25 cellular contexts compared by ENCODE assay signal in genomic region chr1:209364716-209365115, GRCh38.
DNase-seq lines count a peak whose midpoint lies in the region; ATAC-seq, FAIRE-seq and TF ChIP-seq lines count a peak whose summit lies in the region.
"Had no signal": no experiment of that assay in that cellular context is flagged by ENCODE, and none has a peak within 500 bp of the region (broad histone marks: within the 10 kb centered on the region; RNA-seq: fewer than 3 reads in every experiment).

No MANE protein-coding gene starts in this region.

- H4K91ac ChIP-seq in trophoblast cell (ENCODE audit: low read depth, low read length): peak overlapping the region; percentile 87

- WGBS in trophoblast cell (ENCODE audit: extremely low coverage, insufficient coverage, insufficient read length): no CpG with 5 or more reads among the region's 3 CpGs

- no peak for FAIRE-seq in bronchial epithelial cell (lab: Jason Lieb, UNC)
- FAIRE-seq: A549 had no signal

- H3K4ac ChIP-seq in trophoblast cell (ENCODE audit: low read depth, low read length): peak overlapping the region; percentile 69

- no peak overlapping the region for H3K4me3 ChIP-seq in Caco-2 (ENCODE audit: low read depth, low read length)
- H3K4me3 ChIP-seq in bronchial epithelial cell (ENCODE audit: low read depth, low read length): no peak overlapping the region
- H3K4me3 ChIP-seq in trophoblast cell (ENCODE audit: low read depth, low read length): no peak overlapping the region
- H3K4me3 ChIP-seq in WERI-Rb-1 (ENCODE audit: low read depth, low read length): no peak overlapping the region
- H3K4me3 ChIP-seq: A549; BLaER1 treated with 17β-estradiol and CSF1 and Interleukin-3, amounts not matched to agents 10 nM and 100 nM; dorsolateral prefrontal cortex; heart right ventricle; spleen had no signal

- H3K79me1 ChIP-seq in trophoblast cell (ENCODE audit: low read length): peaks cover 50% of the 10 kb centered on the region

- H2BK120ac ChIP-seq in trophoblast cell (ENCODE audit: insufficient read depth, low read length, poor library complexity): peak overlapping the region; percentile 99

- H3K27me3 ChIP-seq in Caco-2 (replicated peaks; ENCODE audit: control insufficient read depth, insufficient read depth, low read length): no peaks in the 10 kb centered on the region
- H3K27me3 ChIP-seq in bronchial epithelial cell (ENCODE audit: control insufficient read depth, insufficient read depth, low read length): no peaks in the 10 kb centered on the region
- no peaks in the 10 kb centered on the region for H3K27me3 ChIP-seq in trophoblast cell (ENCODE audit: insufficient read depth, low read length)
- H3K27me3 ChIP-seq in WERI-Rb-1 (ENCODE audit: insufficient read depth, low read depth, severe bottlenecking): peaks cover 38% of the 10 kb centered on the region
- H3K27me3 ChIP-seq: BLaER1 treated with 17β-estradiol and CSF1 and Interleukin-3, amounts not matched to agents 10 nM and 100 nM; dorsolateral prefrontal cortex had no signal

- H3K4me3 Mint-ChIP-seq in Caco-2 (ENCODE audit: unreplicated experiment): no peak overlapping the region
- H3K4me3 Mint-ChIP-seq: activated CD8-positive, alpha-beta memory T cell treated with anti-CD3 and anti-CD28 coated beads, Interleukin-2, amount 10 ng/mL, durations not matched to agents 7 days and 5 days; memory B cell; natural killer cell had no signal

- H3K27ac ChIP-seq in trophoblast cell (ENCODE audit: low read depth, low read length) (peak overlapping the region; percentile 96), WERI-Rb-1 (no peak overlapping the region)
- H3K27ac ChIP-seq: A549; BLaER1 treated with 17β-estradiol and CSF1 and Interleukin-3, amounts not matched to agents 10 nM and 100 nM; heart right ventricle; spleen had no signal

- DNase-seq in Caco-2 (no peak), LoVo (ENCODE audit: low spot score) (peak; percentile 9), bronchial epithelial cell (ENCODE audit: low read depth) (peak; percentile 98), trophoblast cell (peak in 1 of 2 donors; percentile 14), NCI-H345 (lab: John Stamatoyannopoulos, UW) (no peak), WERI-Rb-1 (no peak), NCI-H1694 treated with DMSO at 0.1 percent for 48 hours (lab: John Stamatoyannopoulos, UW) (no peak)
- DNase-seq: activated CD4-positive, CD25-positive, alpha-beta regulatory T cell treated with anti-CD3 and anti-CD28 coated beads, Interleukin-2, amount 50 U/mL, for 72 hours; activated CD8-positive, alpha-beta memory T cell treated with anti-CD3 and anti-CD28 coated beads, Interleukin-2, amount 10 ng/mL, durations not matched to agents 7 days and 5 days; dorsolateral prefrontal cortex; heart right ventricle; MV-4-11; natural killer cell; NCI-H2029; NCI-H526 treated with DMSO at 0.1 percent for 48 hours; spleen; stimulated activated CD8-positive, alpha-beta memory T cell treated with anti-CD3 and anti-CD28 coated beads, Interleukin-4, amount 100 ng/mL, for 48 hours; T1000 had no signal

- no peak overlapping the region for H4K12ac ChIP-seq in trophoblast cell (ENCODE audit: low read depth, low read length)

- no peaks in the 10 kb centered on the region for H3K36me3 ChIP-seq in Caco-2 (ENCODE audit: control insufficient read depth, insufficient read depth, low read length)
- H3K36me3 ChIP-seq in bronchial epithelial cell (ENCODE audit: control insufficient read depth, insufficient read depth, low read length): no peaks in the 10 kb centered on the region
- no peaks in the 10 kb centered on the region for H3K36me3 ChIP-seq in trophoblast cell (ENCODE audit: control insufficient read depth in 1 of 2, insufficient read depth in 2 of 2, low read length in 2 of 2)
- no peaks in the 10 kb centered on the region for H3K36me3 ChIP-seq in WERI-Rb-1
- H3K36me3 ChIP-seq: BLaER1 treated with 17β-estradiol and CSF1 and Interleukin-3, amounts not matched to agents 10 nM and 100 nM; heart right ventricle; spleen had no signal

- peaks cover 9% of the 10 kb centered on the region for H3K9me3 Mint-ChIP-seq in Caco-2 (ENCODE audit: unreplicated experiment)
- H3K9me3 Mint-ChIP-seq: activated T-helper 2 cell treated with anti-CD3 and anti-CD28 coated beads, Interferon-gamma antibody, Interleukin-2, Interleukin-4, amounts not matched to agents 10 μg/mL and 5 μg/mL and 100 μg/mL, durations not matched to agents 14 hours and 24 hours and 36 hours; memory B cell; natural killer cell had no signal

- H3K23ac ChIP-seq in trophoblast cell (ENCODE audit: low read length): no peak overlapping the region

- intact Hi-C loops in Caco-2 (cut with micrococcal nuclease; ENCODE audit: unreplicated experiment): no loop called here

- H2BK12ac ChIP-seq in trophoblast cell (ENCODE audit: low read length): peak overlapping the region; percentile 77

- peak overlapping the region; percentile 7 for H3K27ac Mint-ChIP-seq in Caco-2 (ENCODE audit: unreplicated experiment)
- H3K27ac Mint-ChIP-seq: activated CD8-positive, alpha-beta memory T cell treated with anti-CD3 and anti-CD28 coated beads, Interleukin-2, amount 10 ng/mL, durations not matched to agents 7 days and 5 days; activated T-helper 2 cell treated with anti-CD3 and anti-CD28 coated beads, Interferon-gamma antibody, Interleukin-2, Interleukin-4, amounts not matched to agents 10 μg/mL and 5 μg/mL and 100 μg/mL, durations not matched to agents 14 hours and 24 hours and 36 hours; memory B cell; natural killer cell had no signal

- CTCF ChIA-PET in Caco-2 (lab: Charles Lee): interaction anchor here (1.1 kb wide), 1 partner anchor 19 kb away, joined by 4 read pairs; no protein-coding TSS in a partner anchor

- H3K4me1 ChIP-seq in Caco-2 (peaks cover 40% of the 10 kb centered on the region), trophoblast cell (ENCODE audit: control insufficient read depth in 1 of 2, insufficient read depth in 2 of 2, low read length in 2 of 2) (peaks cover 23 to 43% of the 10 kb centered on the region in 2 experiments)
- H3K4me1 ChIP-seq: spleen had no signal

- ATAC-seq in GM21619 (IDR thresholded peaks at IDR 0.05; ENCODE audit: unreplicated experiment): no peak
- ATAC-seq: A549; activated CD8-positive, alpha-beta memory T cell treated with anti-CD3 and anti-CD28 coated beads, Interleukin-2, amount 10 ng/mL, durations not matched to agents 7 days and 5 days; heart right ventricle; natural killer cell; Panc1; SK-N-SH treated with all-trans-retinoic acid at 6 μM for 48 hours had no signal

- peak overlapping the region; percentile 33 for H3K18ac ChIP-seq in trophoblast cell (ENCODE audit: low read length)

- no peak overlapping the region for H3K9ac ChIP-seq in trophoblast cell (ENCODE audit: low read length)
- H3K9ac ChIP-seq: BLaER1 treated with 17β-estradiol and CSF1 and Interleukin-3, amounts not matched to agents 10 nM and 100 nM had no signal

- BruUV-seq in Caco-2 (replicated peaks; lab: Mats Ljungman, UMichigan): no TSS peak

- peaks cover 35% of the 10 kb centered on the region for H3K4me1 Mint-ChIP-seq in Caco-2 (ENCODE audit: low read depth, unreplicated experiment)
- H3K4me1 Mint-ChIP-seq: activated CD8-positive, alpha-beta memory T cell treated with anti-CD3 and anti-CD28 coated beads, Interleukin-2, amount 10 ng/mL, durations not matched to agents 7 days and 5 days; memory B cell; natural killer cell had no signal

- no peak overlapping the region for H2AK5ac ChIP-seq in trophoblast cell (ENCODE audit: low read length)

- H3K9me3 ChIP-seq in Caco-2: no peaks in the 10 kb centered on the region; the same call in none of the 2 replicates
- no peaks in the 10 kb centered on the region for H3K9me3 ChIP-seq in trophoblast cell (ENCODE audit: insufficient read depth, low read depth, low read length)
- no peaks in the 10 kb centered on the region for H3K9me3 ChIP-seq in WERI-Rb-1 (ENCODE audit: severe bottlenecking)
- H3K9me3 ChIP-seq: A549; BLaER1 treated with 17β-estradiol and CSF1 and Interleukin-3, amounts not matched to agents 10 nM and 100 nM; heart right ventricle; spleen had no signal

- H3K14ac ChIP-seq in trophoblast cell (ENCODE audit: low read length): peak overlapping the region; percentile 77

- H2AFZ ChIP-seq in trophoblast cell (ENCODE audit: insufficient read depth, low read length, poor library complexity): no peak overlapping the region

- no peaks in the 10 kb centered on the region for H3K27me3 Mint-ChIP-seq in Caco-2 (ENCODE audit: insufficient read depth, unreplicated experiment)

- H3K36me3 Mint-ChIP-seq in Caco-2 (ENCODE audit: insufficient read depth, unreplicated experiment): no peaks in the 10 kb centered on the region
- H3K36me3 Mint-ChIP-seq: activated CD8-positive, alpha-beta memory T cell treated with anti-CD3 and anti-CD28 coated beads, Interleukin-2, amount 10 ng/mL, durations not matched to agents 7 days and 5 days; memory B cell; natural killer cell had no signal

- peak overlapping the region; percentile 62 for H4K8ac ChIP-seq in trophoblast cell (ENCODE audit: low read depth, low read length)

- TF ChIP-seq CTCF in Caco-2 (IDR thresholded peaks at IDR 0.05; ENCODE audit: insufficient read depth in 1 of 2, low read depth in 1 of 2, low read length in 1 of 2, severe bottlenecking in 1 of 2, unreplicated experiment in 1 of 2) (no peak), bronchial epithelial cell (IDR thresholded peaks at IDR 0.05; ENCODE audit: insufficient read depth, low read length, severe bottlenecking) (no peak), WERI-Rb-1 (IDR thresholded peaks at IDR 0.05; ENCODE audit: low read depth, low read length) (no peak)

- peak overlapping the region; percentile 94 for H2BK5ac ChIP-seq in trophoblast cell (ENCODE audit: low read depth, low read length, poor library complexity)

- no peak overlapping the region for H3K4me2 ChIP-seq in trophoblast cell (ENCODE audit: low read length)
- H3K4me2 ChIP-seq: A549; BLaER1 treated with 17β-estradiol and CSF1 and Interleukin-3, amounts not matched to agents 10 nM and 100 nM had no signal

- POLR2A ChIA-PET in Caco-2 (lab: Charles Lee): no interaction called here

- H3K79me2 ChIP-seq in trophoblast cell (ENCODE audit: control insufficient read depth, insufficient read depth, low read length, poor library complexity): peaks cover 6% of the 10 kb centered on the region

Comparison
In these comparisons a context has a peak if more than half of its experiments do, and no peak if none do; other contexts are left out.
1. DNase-seq: peak in LoVo (single experiment) and bronchial epithelial cell (single experiment); none in Caco-2 (0 of 2), NCI-H345 (single experiment), WERI-Rb-1 (single experiment) and NCI-H1694 treated with DMSO at 0.1 percent for 48 hours (single experiment).